In the genomic region with DNA sequence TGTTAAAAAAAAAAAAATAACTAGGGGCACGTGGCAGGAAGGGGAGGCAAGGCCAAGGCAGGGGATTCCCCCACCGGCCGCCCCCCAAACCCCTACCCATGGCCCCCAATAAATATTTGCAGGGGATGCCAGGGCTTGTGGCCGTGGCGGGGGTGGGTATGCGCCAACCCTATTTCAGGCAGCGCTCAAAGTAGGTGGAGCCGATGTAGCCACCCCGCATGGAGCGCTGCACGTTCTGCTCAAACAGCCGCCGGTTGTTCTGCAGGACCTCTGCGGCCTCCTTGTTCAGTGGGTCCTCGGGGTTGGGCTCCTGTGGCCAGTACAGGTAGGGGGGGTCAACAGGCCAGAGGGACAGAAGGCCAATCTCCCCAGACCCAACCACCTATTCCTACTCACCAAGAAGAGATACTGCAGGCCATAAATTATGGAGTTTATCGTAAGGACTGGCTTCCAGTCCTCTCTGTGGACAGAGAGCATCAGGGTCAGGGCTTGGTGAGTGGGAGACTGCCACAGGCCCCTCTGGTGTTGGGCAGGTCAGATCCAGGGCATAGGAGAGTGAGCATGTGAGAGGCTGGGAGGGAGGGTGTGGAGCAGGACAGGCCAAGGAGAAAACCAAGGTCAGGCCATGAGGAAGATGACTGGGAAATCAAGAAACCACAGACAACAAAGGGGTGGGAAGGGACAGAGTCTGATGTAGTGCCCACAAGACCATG, we compare ENCODE assay signal across 1 cellular context.
TF ChIP-seq lines count a peak whose summit lies in the region.

No MANE protein-coding gene starts in this region.

TF ChIP-seq in GM23338, 12 proteins besides CTCF, POLR2A, EP300 and RAD21 (continued from another document):
- TF ChIP-seq, protein P1, sequence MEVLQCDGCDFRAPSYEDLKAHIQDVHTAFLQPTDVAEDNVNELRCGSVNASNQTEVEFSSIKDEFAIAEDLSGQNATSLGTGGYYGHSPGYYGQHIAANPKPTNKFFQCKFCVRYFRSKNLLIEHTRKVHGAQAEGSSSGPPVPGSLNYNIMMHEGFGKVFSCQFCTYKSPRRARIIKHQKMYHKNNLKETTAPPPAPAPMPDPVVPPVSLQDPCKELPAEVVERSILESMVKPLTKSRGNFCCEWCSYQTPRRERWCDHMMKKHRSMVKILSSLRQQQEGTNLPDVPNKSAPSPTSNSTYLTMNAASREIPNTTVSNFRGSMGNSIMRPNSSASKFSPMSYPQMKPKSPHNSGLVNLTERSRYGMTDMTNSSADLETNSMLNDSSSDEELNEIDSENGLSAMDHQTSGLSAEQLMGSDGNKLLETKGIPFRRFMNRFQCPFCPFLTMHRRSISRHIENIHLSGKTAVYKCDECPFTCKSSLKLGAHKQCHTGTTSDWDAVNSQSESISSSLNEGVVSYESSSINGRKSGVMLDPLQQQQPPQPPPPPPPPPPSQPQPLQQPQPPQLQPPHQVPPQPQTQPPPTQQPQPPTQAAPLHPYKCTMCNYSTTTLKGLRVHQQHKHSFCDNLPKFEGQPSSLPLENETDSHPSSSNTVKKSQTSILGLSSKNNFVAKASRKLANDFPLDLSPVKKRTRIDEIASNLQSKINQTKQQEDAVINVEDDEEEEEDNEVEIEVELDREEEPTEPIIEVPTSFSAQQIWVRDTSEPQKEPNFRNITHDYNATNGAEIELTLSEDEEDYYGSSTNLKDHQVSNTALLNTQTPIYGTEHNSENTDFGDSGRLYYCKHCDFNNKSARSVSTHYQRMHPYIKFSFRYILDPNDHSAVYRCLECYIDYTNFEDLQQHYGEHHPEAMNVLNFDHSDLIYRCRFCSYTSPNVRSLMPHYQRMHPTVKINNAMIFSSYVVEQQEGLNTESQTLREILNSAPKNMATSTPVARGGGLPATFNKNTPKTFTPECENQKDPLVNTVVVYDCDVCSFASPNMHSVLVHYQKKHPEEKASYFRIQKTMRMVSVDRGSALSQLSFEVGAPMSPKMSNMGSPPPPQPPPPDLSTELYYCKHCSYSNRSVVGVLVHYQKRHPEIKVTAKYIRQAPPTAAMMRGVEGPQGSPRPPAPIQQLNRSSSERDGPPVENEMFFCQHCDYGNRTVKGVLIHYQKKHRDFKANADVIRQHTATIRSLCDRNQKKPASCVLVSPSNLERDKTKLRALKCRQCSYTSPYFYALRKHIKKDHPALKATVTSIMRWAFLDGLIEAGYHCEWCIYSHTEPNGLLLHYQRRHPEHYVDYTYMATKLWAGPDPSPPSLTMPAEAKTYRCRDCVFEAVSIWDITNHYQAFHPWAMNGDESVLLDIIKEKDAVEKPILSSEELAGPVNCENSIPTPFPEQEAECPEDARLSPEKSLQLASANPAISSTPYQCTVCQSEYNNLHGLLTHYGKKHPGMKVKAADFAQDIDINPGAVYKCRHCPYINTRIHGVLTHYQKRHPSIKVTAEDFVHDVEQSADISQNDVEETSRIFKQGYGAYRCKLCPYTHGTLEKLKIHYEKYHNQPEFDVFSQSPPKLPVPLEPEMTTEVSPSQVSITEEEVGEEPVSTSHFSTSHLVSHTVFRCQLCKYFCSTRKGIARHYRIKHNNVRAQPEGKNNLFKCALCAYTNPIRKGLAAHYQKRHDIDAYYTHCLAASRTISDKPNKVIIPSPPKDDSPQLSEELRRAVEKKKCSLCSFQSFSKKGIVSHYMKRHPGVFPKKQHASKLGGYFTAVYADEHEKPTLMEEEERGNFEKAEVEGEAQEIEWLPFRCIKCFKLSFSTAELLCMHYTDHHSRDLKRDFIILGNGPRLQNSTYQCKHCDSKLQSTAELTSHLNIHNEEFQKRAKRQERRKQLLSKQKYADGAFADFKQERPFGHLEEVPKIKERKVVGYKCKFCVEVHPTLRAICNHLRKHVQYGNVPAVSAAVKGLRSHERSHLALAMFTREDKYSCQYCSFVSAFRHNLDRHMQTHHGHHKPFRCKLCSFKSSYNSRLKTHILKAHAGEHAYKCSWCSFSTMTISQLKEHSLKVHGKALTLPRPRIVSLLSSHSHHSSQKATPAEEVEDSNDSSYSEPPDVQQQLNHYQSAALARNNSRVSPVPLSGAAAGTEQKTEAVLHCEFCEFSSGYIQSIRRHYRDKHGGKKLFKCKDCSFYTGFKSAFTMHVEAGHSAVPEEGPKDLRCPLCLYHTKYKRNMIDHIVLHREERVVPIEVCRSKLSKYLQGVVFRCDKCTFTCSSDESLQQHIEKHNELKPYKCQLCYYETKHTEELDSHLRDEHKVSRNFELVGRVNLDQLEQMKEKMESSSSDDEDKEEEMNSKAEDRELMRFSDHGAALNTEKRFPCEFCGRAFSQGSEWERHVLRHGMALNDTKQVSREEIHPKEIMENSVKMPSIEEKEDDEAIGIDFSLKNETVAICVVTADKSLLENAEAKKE (CRISPR knock-in tag; IDR thresholded peaks at IDR 0.05): no peak
- TF ChIP-seq ZNF114 (CRISPR knock-in tag; IDR thresholded peaks at IDR 0.05) (no peak), NANOG (IDR thresholded peaks at IDR 0.05; ENCODE audit: borderline replicate concordance) (no peak), EZH2 (IDR thresholded peaks at IDR 0.05; ENCODE audit: low read depth, unreplicated experiment) (no peak), ZNF331 (CRISPR knock-in tag; IDR thresholded peaks at IDR 0.05; ENCODE audit: low read depth) (no peak), POLR2AphosphoS5 (IDR thresholded peaks at IDR 0.05; ENCODE audit: low read depth) (no peak)
